Comparison of ENCODE assay signal across 14 cellular contexts in the genomic region with DNA sequence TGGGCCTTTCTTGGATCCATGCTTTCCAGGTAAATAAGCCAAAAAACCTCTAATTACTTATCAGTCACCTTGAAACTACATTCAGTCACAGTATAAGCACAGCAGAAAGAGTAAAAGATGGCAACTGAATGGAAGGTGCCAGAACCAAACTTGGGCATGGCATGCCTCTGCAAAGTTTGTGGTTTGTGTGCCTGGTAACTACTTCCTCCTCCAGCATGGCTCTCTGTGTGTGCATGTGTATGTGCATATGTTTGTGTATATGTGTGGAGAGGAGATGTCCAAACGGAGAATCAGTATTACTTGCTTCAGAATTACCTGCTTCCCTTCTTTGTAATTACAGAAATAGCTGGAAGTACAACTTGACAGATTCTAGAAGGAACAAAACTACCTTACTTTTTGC.
"Had no signal": no experiment of that assay in that cellular context is flagged by ENCODE, and none has a peak within 500 bp of the region (broad histone marks: within the 10 kb centered on the region; RNA-seq: fewer than 3 reads in every experiment).

No MANE protein-coding gene starts in this region.

- H3K79me2 ChIP-seq: hepatocyte had no signal

- H3K27ac ChIP-seq: hepatocyte, left lung, psoas muscle, tibial nerve, uterus had no signal

- H2AFZ ChIP-seq: hepatocyte had no signal

- H3K27me3 ChIP-seq: hepatocyte, tibial nerve, uterus had no signal

- H3K36me3 ChIP-seq: left lung, tibial nerve, uterus had no signal

- H3K9me3 ChIP-seq: left lung, uterus had no signal

- ATAC-seq: effector memory CD8-positive, alpha-beta T cell; left lung; psoas muscle; right cardiac atrium had no signal

- H3K4me2 ChIP-seq: hepatocyte had no signal

- DNase-seq: activated B cell treated with CpG ODN at 0.5 μM for 24 hours; activated CD4-positive, alpha-beta memory T cell treated with anti-CD3 and anti-CD28 coated beads for 36 hours; activated CD4-positive, alpha-beta T cell treated with anti-CD3 and anti-CD28 coated beads for 4 hours; activated T-cell treated with anti-CD3 and anti-CD28 coated beads for 4 hours; effector memory CD8-positive, alpha-beta T cell; left lung; naive B cell; psoas muscle; right cardiac atrium; stimulated activated CD4-positive, alpha-beta T cell treated with anti-CD3 and anti-CD28 coated beads, Interleukin-2, amount 100 ng/mL, for 24 hours; stimulated activated naive CD4-positive, alpha-beta T cell treated with Interleukin-2 at 50 U/mL for 16 hours; uterus had no signal

- H3K4me3 ChIP-seq: hepatocyte, left lung, psoas muscle, tibial nerve, uterus had no signal

- H3K4me1 ChIP-seq: left lung, psoas muscle, tibial nerve, uterus had no signal
